Comparison of ENCODE assay signal across 8 cellular contexts in genomic region chr12:107990325-107990724, GRCh38.
DNase-seq lines count a peak whose midpoint lies in the region; ATAC-seq and TF ChIP-seq lines count a peak whose summit lies in the region.

No MANE protein-coding gene starts in this region.

- H3K4me2 ChIP-seq in osteoblast (ENCODE audit: insufficient read depth, low read length) = no peak overlapping the region

- ATAC-seq in GM19328 (IDR thresholded peaks at IDR 0.05; ENCODE audit: unreplicated experiment) (no peak), HG03175 (IDR thresholded peaks at IDR 0.05; ENCODE audit: unreplicated experiment) (no peak)

- H3K79me2 ChIP-seq in osteoblast (ENCODE audit: insufficient read depth, low read length) = no peaks in the 10 kb centered on the region

- peak; percentile 53 for TF ChIP-seq RAD21 in Ishikawa (IDR thresholded peaks at IDR 0.05; ENCODE audit: low read depth)

- no peaks in the 10 kb centered on the region for H3K9me3 ChIP-seq in effector memory CD4-positive, alpha-beta T cell (ENCODE audit: control insufficient read depth, low read length)
- H3K9me3 ChIP-seq in osteoblast (ENCODE audit: low read depth, low read length) = no peaks in the 10 kb centered on the region

- no peak overlapping the region for H3K4me3 ChIP-seq in effector memory CD4-positive, alpha-beta T cell (ENCODE audit: insufficient read depth, low read depth, low read length, poor library complexity, severe bottlenecking)
- no peak overlapping the region for H3K4me3 ChIP-seq in osteoblast (ENCODE audit: insufficient read depth, low read length)

- TF ChIP-seq CTCF in osteoblast (IDR thresholded peaks at IDR 0.05; ENCODE audit: extremely low read depth, low read depth, low read length) = peak; percentile 35

- no peaks in the 10 kb centered on the region for H3K36me3 ChIP-seq in effector memory CD4-positive, alpha-beta T cell (ENCODE audit: control insufficient read depth, insufficient read depth, low read length)
- no peaks in the 10 kb centered on the region for H3K36me3 ChIP-seq in osteoblast (ENCODE audit: insufficient read depth, low read length)

- peak; percentile 57 for DNase-seq in DMS 273 (lab: John Stamatoyannopoulos, UW; ENCODE audit: unreplicated experiment)
- peak; percentile 17 for DNase-seq in T-helper 9 cell
- DNase-seq in effector memory CD4-positive, alpha-beta T cell = peak in 2 of 3 donors; percentile 22 to 29
- no peak for DNase-seq in osteoblast (ENCODE audit: insufficient read length, low spot score, missing footprints)
- DNase-seq in occipital lobe (lab: John Stamatoyannopoulos, UW) = no peak

- H2AFZ ChIP-seq in osteoblast (ENCODE audit: low read length) = no peak overlapping the region

- no peaks in the 10 kb centered on the region for H4K20me1 ChIP-seq in osteoblast (ENCODE audit: insufficient read depth, low read length)

- no peak overlapping the region for H3K27ac ChIP-seq in effector memory CD4-positive, alpha-beta T cell (ENCODE audit: insufficient read depth, low read length, poor library complexity, severe bottlenecking)
- no peak overlapping the region for H3K27ac ChIP-seq in osteoblast (ENCODE audit: low read depth, low read length)

- no peaks in the 10 kb centered on the region for H3K27me3 ChIP-seq in effector memory CD4-positive, alpha-beta T cell (replicated peaks; ENCODE audit: control insufficient read depth, insufficient read depth, low read length, poor library complexity, severe bottlenecking)
- no peaks in the 10 kb centered on the region for H3K27me3 ChIP-seq in osteoblast (ENCODE audit: insufficient read depth, low read length)

- H3K4me1 ChIP-seq in effector memory CD4-positive, alpha-beta T cell (ENCODE audit: control insufficient read depth, insufficient read depth, low read length, poor library complexity, severe bottlenecking) = no peaks in the 10 kb centered on the region
- H3K4me1 ChIP-seq in osteoblast (ENCODE audit: insufficient read depth, low read length) = no peaks in the 10 kb centered on the region

- TF ChIP-seq EP300 in Ishikawa (IDR thresholded peaks at IDR 0.05; ENCODE audit: borderline replicate concordance) = no peak

TF ChIP-seq in Ishikawa, 13 proteins besides CTCF, POLR2A, EP300 and RAD21:
- no peak for TF ChIP-seq NFIC (IDR thresholded peaks at IDR 0.05)
- TF ChIP-seq ZBTB7A (IDR thresholded peaks at IDR 0.05; ENCODE audit: low read depth) = no peak
- TF ChIP-seq CREB1 (IDR thresholded peaks at IDR 0.05; ENCODE audit: low read depth) = no peak
- no peak for TF ChIP-seq EGR1 (IDR thresholded peaks at IDR 0.05)

Comparison
In these comparisons a context has a peak if more than half of its experiments do, and no peak if none do; other contexts are left out.
1. DNase-seq: peak in DMS 273 (single experiment), T-helper 9 cell (single experiment) and effector memory CD4-positive, alpha-beta T cell (2 of 3); none in osteoblast (single experiment) and occipital lobe (single experiment).